In genomic region chr1:64348887-64349648, GRCh38 we compare ENCODE assay signal across 29 cellular contexts.
"Had no signal": no experiment of that assay in that cellular context is flagged by ENCODE, and none has a peak within 500 bp of the region (broad histone marks: within the 10 kb centered on the region; RNA-seq: fewer than 3 reads in every experiment).

No MANE protein-coding gene starts in this region.

- H3K9ac ChIP-seq: neural progenitor cell had no signal

- ATAC-seq: activated T-cell treated with anti-CD3 and anti-CD28 coated beads, Interleukin-2, amount 50 U/mL, for 4 hours; activated T-helper 17 cell treated with anti-CD3 and anti-CD28 coated beads, Interleukin-2, amount 50 U/mL, for 72 hours; left lung; right cardiac atrium had no signal

- H3K4me1 Mint-ChIP-seq: activated B cell treated with CpG ODN at 0.5 μM for 24 hours; activated naive CD4-positive, alpha-beta T cell treated with anti-CD3 and anti-CD28 coated beads, Interleukin-2, amount 50 U/mL, for 24 hours; activated T-helper 17 cell treated with anti-CD3 and anti-CD28 coated beads, Interleukin-2, amount 50 U/mL, for 72 hours; naive B cell had no signal

- H3K4me1 ChIP-seq: heart right ventricle, left lung, neural progenitor cell, spleen had no signal

- H3K27me3 ChIP-seq: heart right ventricle, left lung, neural progenitor cell, spleen had no signal

- H3K36me3 Mint-ChIP-seq: activated naive CD4-positive, alpha-beta T cell treated with anti-CD3 and anti-CD28 coated beads, Interleukin-2, amount 50 U/mL, for 24 hours; naive B cell; neural progenitor cell; type B pancreatic cell had no signal

- H3K36me3 ChIP-seq: esophagus squamous epithelium, heart right ventricle, left lung, neural progenitor cell, spleen, thoracic aorta had no signal

- H3K27ac Mint-ChIP-seq: activated B cell treated with CpG ODN at 0.5 μM for 24 hours; activated naive CD4-positive, alpha-beta T cell treated with anti-CD3 and anti-CD28 coated beads, Interleukin-2, amount 50 U/mL, for 24 hours; activated T-helper 17 cell treated with anti-CD3 and anti-CD28 coated beads, Interleukin-2, amount 50 U/mL, for 72 hours; naive B cell; neural progenitor cell; T-helper 2 cell treated with Interferon-gamma antibody and Interleukin-4, amounts not matched to agents 5 μg/mL and 100 μg/mL, for 36 hours; type B pancreatic cell had no signal

- H3K9me3 ChIP-seq: esophagus squamous epithelium, heart right ventricle, left lung, spleen, thoracic aorta had no signal

- H3K4me3 ChIP-seq: esophagus squamous epithelium, heart right ventricle, left lung, lung, neural progenitor cell, spleen, thoracic aorta had no signal

- FAIRE-seq: colon, endometrium had no signal

- DNase-seq: activated B cell treated with CpG ODN at 0.5 μM for 24 hours; activated CD4-positive, alpha-beta T cell treated with anti-CD3 and anti-CD28 coated beads for 4 hours; activated CD4-positive, alpha-beta T cell treated with anti-CD3 and anti-CD28 coated beads, Interleukin-2, amount 50 U/mL, for 48 hours; activated CD8-positive, alpha-beta memory T cell treated with anti-CD3 and anti-CD28 coated beads, Interleukin-2, amount 50 U/mL, for 4 hours; activated gamma-delta T cell treated with Interleukin-2 at 50 U/mL for 16 hours; activated T-cell treated with anti-CD3 and anti-CD28 coated beads, Interleukin-2, amount 50 U/mL, for 4 hours; anterior cingulate cortex; dermis blood vessel endothelial cell; effector CD4-positive, alpha-beta T cell; esophagus squamous epithelium; foreskin melanocyte; heart right ventricle; kidney glomerular epithelial cell; left lung; naive B cell; right cardiac atrium; spleen; stimulated activated naive CD4-positive, alpha-beta T cell treated with Interleukin-2 at 50 U/mL for 16 hours; T-helper 1 cell had no signal

- H3K4me3 Mint-ChIP-seq: activated B cell treated with CpG ODN at 0.5 μM for 24 hours; activated naive CD4-positive, alpha-beta T cell treated with anti-CD3 and anti-CD28 coated beads, Interleukin-2, amount 50 U/mL, for 24 hours; activated T-cell treated with anti-CD3 and anti-CD28 coated beads, Interleukin-2, amount 50 U/mL, for 4 hours; activated T-helper 17 cell treated with anti-CD3 and anti-CD28 coated beads, Interleukin-2, amount 50 U/mL, for 72 hours; naive B cell; neural progenitor cell; T-helper 2 cell treated with Interferon-gamma antibody and Interleukin-4, amounts not matched to agents 5 μg/mL and 100 μg/mL, for 36 hours; type B pancreatic cell had no signal

- H2AFZ ChIP-seq: neural progenitor cell had no signal

- H3K9me3 Mint-ChIP-seq: activated B cell treated with CpG ODN at 0.5 μM for 24 hours; activated naive CD4-positive, alpha-beta T cell treated with anti-CD3 and anti-CD28 coated beads, Interleukin-2, amount 50 U/mL, for 24 hours; activated T-cell treated with anti-CD3 and anti-CD28 coated beads, Interleukin-2, amount 50 U/mL, for 4 hours; activated T-helper 17 cell treated with anti-CD3 and anti-CD28 coated beads, Interleukin-2, amount 50 U/mL, for 72 hours; neural progenitor cell; T-helper 2 cell treated with Interferon-gamma antibody and Interleukin-4, amounts not matched to agents 5 μg/mL and 100 μg/mL, for 36 hours; type B pancreatic cell had no signal

- H3K27ac ChIP-seq: epithelial cell of prostate, esophagus squamous epithelium, heart right ventricle, left lung, neural progenitor cell, spleen, thoracic aorta had no signal

- H3K4me2 ChIP-seq: neural progenitor cell had no signal
